15 cellular contexts compared by ENCODE assay signal in genomic region chr10:71945819-71946474, GRCh38. TPM values are rescaled to one million over a fixed set of nuclear protein-coding genes. Genes with fewer than 3 reads are reported as not detected.
DNase-seq lines count a peak whose midpoint lies in the region; ATAC-seq, FAIRE-seq and TF ChIP-seq lines count a peak whose summit lies in the region.
"Had no signal": no experiment of that assay in that cellular context is flagged by ENCODE, and none has a peak within 500 bp of the region (broad histone marks: within the 10 kb centered on the region; RNA-seq: fewer than 3 reads in every experiment).

No MANE protein-coding gene starts in this region.

- H3K27ac ChIP-seq in BLaER1 (no peak overlapping the region), fibroblast of lung (ENCODE audit: insufficient read depth, low read length) (no peak overlapping the region), lower lobe of right lung (no peak overlapping the region)
- H3K27ac ChIP-seq: A549 had no signal

- H3K9ac ChIP-seq in BLaER1 (no peak overlapping the region), adipocyte (ENCODE audit: low read length) (no peak overlapping the region), fibroblast of lung (ENCODE audit: insufficient read depth, low read length) (no peak overlapping the region)

- H3K4me1 ChIP-seq in BLaER1 = no peaks in the 10 kb centered on the region
- H3K4me1 ChIP-seq in adipocyte (ENCODE audit: control insufficient read depth, insufficient read depth, low read length) = no peaks in the 10 kb centered on the region
- no peaks in the 10 kb centered on the region for H3K4me1 ChIP-seq in fibroblast of lung (ENCODE audit: control insufficient read depth, extremely low read depth, insufficient read depth, low read length)
- H3K4me1 ChIP-seq in lower lobe of right lung = no peaks in the 10 kb centered on the region
- H3K4me1 ChIP-seq: A549 had no signal

- H3K4me2 ChIP-seq in BLaER1 (no peak overlapping the region), fibroblast of lung (ENCODE audit: extremely low read depth, insufficient read depth, low read length) (no peak overlapping the region)
- H3K4me2 ChIP-seq: A549 had no signal

- H4K20me1 ChIP-seq in BLaER1 (no peaks in the 10 kb centered on the region), fibroblast of lung (ENCODE audit: control insufficient read depth, extremely low read depth, insufficient read depth, low read length) (no peaks in the 10 kb centered on the region)

- peaks cover 1% of the 10 kb centered on the region for H3K4me1 Mint-ChIP-seq in activated T-cell treated with anti-CD3 and anti-CD28 coated beads, Interleukin-2, amount 50 U/mL, for 72 hours (ENCODE audit: low read depth)
- H3K4me1 Mint-ChIP-seq in activated naive CD8-positive, alpha-beta T cell treated with anti-CD3 and anti-CD28 coated beads, Interleukin-2, amount 50 U/mL, for 24 hours = no peaks in the 10 kb centered on the region

- ATAC-seq in lower lobe of right lung (no peak), GM21528 (IDR thresholded peaks at IDR 0.05; ENCODE audit: low FRiP score, unreplicated experiment) (no peak)
- ATAC-seq in activated T-cell treated with anti-CD3 and anti-CD28 coated beads, Interleukin-2, amount 50 U/mL, for 72 hours (replicated peaks in 1 of 2) = no peak
- no peak for ATAC-seq in activated naive CD8-positive, alpha-beta T cell treated with anti-CD3 and anti-CD28 coated beads, Interleukin-2, amount 50 U/mL, for 24 hours
- ATAC-seq: A549 had no signal

- H3K27me3 ChIP-seq in BLaER1 = no peaks in the 10 kb centered on the region
- H3K27me3 ChIP-seq in adipocyte (replicated peaks; ENCODE audit: control insufficient read depth, insufficient read depth, low read length) = peaks cover 12% of the 10 kb centered on the region
- H3K27me3 ChIP-seq in fibroblast of lung (ENCODE audit: control insufficient read depth, insufficient read depth, low read length) = peaks cover 8% of the 10 kb centered on the region
- no peaks in the 10 kb centered on the region for H3K27me3 ChIP-seq in lower lobe of right lung (ENCODE audit: low read depth)

- H3K27ac Mint-ChIP-seq in activated T-cell treated with anti-CD3 and anti-CD28 coated beads, Interleukin-2, amount 50 U/mL, for 72 hours = no peak overlapping the region
- no peak overlapping the region for H3K27ac Mint-ChIP-seq in activated naive CD8-positive, alpha-beta T cell treated with anti-CD3 and anti-CD28 coated beads, Interleukin-2, amount 50 U/mL, for 24 hours

- peaks cover 17 to 22% of the 10 kb centered on the region in 2 donors for H3K36me3 Mint-ChIP-seq in activated T-cell treated with anti-CD3 and anti-CD28 coated beads, Interleukin-2, amount 50 U/mL, for 72 hours (ENCODE audit: insufficient read depth in 2 of 2)
- H3K36me3 Mint-ChIP-seq in activated naive CD8-positive, alpha-beta T cell treated with anti-CD3 and anti-CD28 coated beads, Interleukin-2, amount 50 U/mL, for 24 hours (ENCODE audit: low read depth) = peaks cover 9% of the 10 kb centered on the region

- H3K36me3 ChIP-seq in BLaER1 = peaks cover 5% of the 10 kb centered on the region; the same call in 1 of the 2 replicates
- H3K36me3 ChIP-seq in adipocyte (ENCODE audit: control insufficient read depth, insufficient read depth, low read length, severe bottlenecking) = no peaks in the 10 kb centered on the region
- no peaks in the 10 kb centered on the region for H3K36me3 ChIP-seq in fibroblast of lung (ENCODE audit: control insufficient read depth, insufficient read depth, low read length)
- H3K36me3 ChIP-seq in lower lobe of right lung = no peaks in the 10 kb centered on the region

- H3K4me3 ChIP-seq in BLaER1 = peak overlapping the region; percentile 7; the same call in 1 of the 2 replicates
- H3K4me3 ChIP-seq in adipocyte (ENCODE audit: low read length) = peak overlapping the region; percentile 8
- H3K4me3 ChIP-seq in fibroblast of lung (replicated peaks in 1 of 4; ENCODE audit: control extremely low read depth in 1 of 4, insufficient read depth in 1 of 4, low read depth in 3 of 4, low read length in 4 of 4) = no peak overlapping the region
- H3K4me3 ChIP-seq in lower lobe of right lung = no peak overlapping the region
- H3K4me3 ChIP-seq: A549 had no signal

- no peaks in the 10 kb centered on the region for H3K79me2 ChIP-seq in fibroblast of lung (ENCODE audit: control insufficient read depth, insufficient read depth, low read length)

- H2AFZ ChIP-seq in fibroblast of lung (ENCODE audit: low read length) = no peak overlapping the region

- peak; percentile 9 for FAIRE-seq in HTR-8/SVneo (lab: Jason Lieb, UNC)
- FAIRE-seq: A549 had no signal

- H3K9me3 ChIP-seq in BLaER1 (peaks cover 84% of the 10 kb centered on the region), adipocyte (ENCODE audit: control insufficient read depth, low read length) (peaks cover 25% of the 10 kb centered on the region), fibroblast of lung (ENCODE audit: control insufficient read depth, insufficient read depth, low read depth, low read length) (no peaks in the 10 kb centered on the region), lower lobe of right lung (peaks cover 44% of the 10 kb centered on the region)
- H3K9me3 ChIP-seq: A549 had no signal

- DNase-seq in HTR-8/SVneo (ENCODE audit: insufficient read length, low spot score) = no peak
- DNase-seq in adipocyte (ENCODE audit: low read depth) = no peak
- DNase-seq in fibroblast of lung (ENCODE audit: low read depth in 2 of 2) = peak; percentile 21 to 30
- DNase-seq in lower lobe of right lung = no peak
- DNase-seq in activated T-cell treated with anti-CD3 and anti-CD28 coated beads, Interleukin-2, amount 50 U/mL, for 72 hours = no peak
- DNase-seq in activated naive CD8-positive, alpha-beta T cell treated with anti-CD3 and anti-CD28 coated beads, Interleukin-2, amount 50 U/mL, for 24 hours = no peak
- DNase-seq: Calu3, H7, NCI-H1092 treated with DMSO at 0.1 percent for 48 hours, NCI-H187, NCI-H82, SHP77 treated with DMSO at 0.1 percent for 48 hours had no signal

- intact Hi-C loops in lower lobe of right lung (cut with DNase I) = no loop called here

- no peak for TF ChIP-seq CTCF in fibroblast of lung (conservative IDR thresholded peaks at IDR 0.05 in 1 of 2, IDR thresholded peaks at IDR 0.05 in 1 of 2; ENCODE audit: low read depth in 1 of 2, low read length in 2 of 2)
- no peak for TF ChIP-seq CTCF in lower lobe of right lung (IDR thresholded peaks at IDR 0.05)

- peaks cover 10 to 22% of the 10 kb centered on the region in 2 donors for H3K9me3 Mint-ChIP-seq in activated T-cell treated with anti-CD3 and anti-CD28 coated beads, Interleukin-2, amount 50 U/mL, for 72 hours
- peaks cover 18% of the 10 kb centered on the region for H3K9me3 Mint-ChIP-seq in activated naive CD8-positive, alpha-beta T cell treated with anti-CD3 and anti-CD28 coated beads, Interleukin-2, amount 50 U/mL, for 24 hours

- H3K4me3 Mint-ChIP-seq in activated T-cell treated with anti-CD3 and anti-CD28 coated beads, Interleukin-2, amount 50 U/mL, for 72 hours = no peak overlapping the region
- H3K4me3 Mint-ChIP-seq in activated naive CD8-positive, alpha-beta T cell treated with anti-CD3 and anti-CD28 coated beads, Interleukin-2, amount 50 U/mL, for 24 hours = no peak overlapping the region

- H3K27me3 Mint-ChIP-seq in activated T-cell treated with anti-CD3 and anti-CD28 coated beads, Interleukin-2, amount 50 U/mL, for 72 hours (ENCODE audit: low read depth) = no peaks in the 10 kb centered on the region
- peaks cover 3% of the 10 kb centered on the region for H3K27me3 Mint-ChIP-seq in activated naive CD8-positive, alpha-beta T cell treated with anti-CD3 and anti-CD28 coated beads, Interleukin-2, amount 50 U/mL, for 24 hours

RNA-seq across cellular contexts. Expression of gene CHST3, which starts 18.2 kb away (rescaled TPM):
- 24.1 and 29.9 TPM in 2 replicates for total RNA-seq in fibroblast of lung
- 8.1 and 9.1 TPM in 2 replicates for polyA plus RNA-seq in fibroblast of lung
- polyA plus RNA-seq in fibroblast of lung (2012) = 9.1 and 11.8 TPM in 2 replicates
- polyA minus RNA-seq in fibroblast of lung (ENCODE audit: low replicate concordance) = 15.8 and 16.8 TPM in 2 replicates
- total RNA-seq in lower lobe of right lung = 12.0 TPM
- under 1 TPM; 0.16 to 0.38 TPM for total RNA-seq in activated T-cell treated with anti-CD3 and anti-CD28 coated beads, Interleukin-2, amount 50 U/mL, for 72 hours

Comparison
In these comparisons a context has a peak if more than half of its experiments do, and no peak if none do; other contexts are left out.
1. H3K4me3 ChIP-seq: peak in BLaER1 (single experiment) and adipocyte (single experiment); none in fibroblast of lung (0 of 4) and lower lobe of right lung (single experiment).
2. DNase-seq: peak in fibroblast of lung (2 of 2); none in HTR-8/SVneo (single experiment), adipocyte (single experiment), lower lobe of right lung (single experiment), activated T-cell treated with anti-CD3 and anti-CD28 coated beads, Interleukin-2, amount 50 U/mL, for 72 hours (0 of 2) and activated naive CD8-positive, alpha-beta T cell treated with anti-CD3 and anti-CD28 coated beads, Interleukin-2, amount 50 U/mL, for 24 hours (single experiment).